ENCODE assay signal across 8 cellular contexts in the genomic region with DNA sequence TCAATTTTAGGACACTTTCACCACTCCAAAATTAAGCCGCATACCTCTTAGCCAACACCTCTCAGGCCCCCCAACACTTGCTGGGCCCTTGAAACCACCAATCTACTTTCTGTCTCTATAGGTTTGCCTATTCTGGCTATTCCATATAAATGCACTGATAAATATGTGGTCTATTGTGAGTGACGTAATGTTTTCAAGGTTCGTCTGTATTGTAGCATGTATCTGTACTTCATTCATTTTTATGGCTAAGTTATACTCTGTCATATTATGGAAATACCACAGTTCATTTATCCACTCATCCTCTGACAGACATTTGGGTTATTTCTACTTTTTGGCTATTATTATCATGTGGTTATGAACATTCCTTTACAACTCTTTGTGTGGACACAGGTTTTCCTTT.
"Had no signal": no experiment of that assay in that cellular context is flagged by ENCODE, and none has a peak within 500 bp of the region (broad histone marks: within the 10 kb centered on the region; RNA-seq: fewer than 3 reads in every experiment).

No MANE protein-coding gene starts in this region.

- FAIRE-seq: G401.6, GM12878, GM12891, GM12892, GM18507, GM19239 had no signal

- DNase-seq: GDM1, GF-D8 had no signal

- ATAC-seq: GM12878 had no signal

- H3K4me3 ChIP-seq: GM12878 had no signal
